Comparison of ENCODE assay signal across 1 cellular context in the genomic region with DNA sequence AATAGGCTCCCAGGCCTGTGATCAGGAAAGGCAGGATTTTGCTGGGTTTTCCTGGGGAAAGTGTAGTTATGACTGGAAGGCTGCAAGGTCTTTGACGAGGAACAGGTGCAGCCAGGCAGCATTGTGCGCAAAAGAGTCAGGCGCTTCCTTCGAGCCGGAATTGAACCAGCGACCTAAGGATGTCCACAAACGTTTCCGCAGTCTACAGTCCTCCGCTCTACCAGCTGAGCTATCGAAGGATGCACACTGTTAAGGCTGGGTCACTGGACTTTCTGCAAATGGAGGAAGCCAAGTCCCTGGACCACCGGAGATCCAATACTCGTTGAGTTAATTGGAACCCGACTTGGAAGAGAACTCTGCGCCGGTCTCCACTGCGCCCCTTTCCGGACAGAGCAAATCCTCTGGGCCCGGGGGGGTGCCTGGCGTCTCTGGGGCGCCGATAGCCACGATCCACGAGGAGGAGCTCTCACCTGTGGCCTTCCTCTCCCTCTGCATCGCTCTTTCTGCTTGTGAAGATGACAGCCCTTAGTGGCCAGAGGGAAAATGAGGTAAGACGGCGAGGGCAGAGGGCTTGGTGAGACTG.
TF ChIP-seq lines count a peak whose summit lies in the region.

No MANE protein-coding gene starts in this region.

TF ChIP-seq in GM23338, 12 proteins besides CTCF, POLR2A, EP300 and RAD21 (continued from another document):
- TF ChIP-seq REST (IDR thresholded peaks at IDR 0.05; ENCODE audit: unreplicated experiment): no peak
- TF ChIP-seq EZH2phosphoT487 (IDR thresholded peaks at IDR 0.05; ENCODE audit: unreplicated experiment): no peak
- no peak for TF ChIP-seq ZNF114 (CRISPR knock-in tag; IDR thresholded peaks at IDR 0.05)
- TF ChIP-seq ZNF462 (CRISPR knock-in tag; IDR thresholded peaks at IDR 0.05): no peak
- TF ChIP-seq STAT1 (IDR thresholded peaks at IDR 0.05; ENCODE audit: unreplicated experiment): no peak
- no peak for TF ChIP-seq JUNB (IDR thresholded peaks at IDR 0.05; ENCODE audit: unreplicated experiment)
- TF ChIP-seq CREB1 (CRISPR knock-in tag; IDR thresholded peaks at IDR 0.05; ENCODE audit: low read depth): no peak
- TF ChIP-seq POLR2AphosphoS5 (IDR thresholded peaks at IDR 0.05; ENCODE audit: low read depth): no peak
- no peak for TF ChIP-seq NANOG (IDR thresholded peaks at IDR 0.05; ENCODE audit: borderline replicate concordance)
- no peak for TF ChIP-seq ZNF331 (CRISPR knock-in tag; IDR thresholded peaks at IDR 0.05; ENCODE audit: low read depth)
